ENCODE assay signal across 8 cellular contexts in genomic region chr11:77589181-77589520, GRCh38. TPM values are rescaled to one million over a fixed set of nuclear protein-coding genes. Genes with fewer than 3 reads are reported as not detected.
DNase-seq lines count a peak whose midpoint lies in the region; ATAC-seq and TF ChIP-seq lines count a peak whose summit lies in the region.

No MANE protein-coding gene starts in this region.

- peak overlapping the region; percentile 77 for H3K9ac ChIP-seq in skeletal muscle satellite cell (ENCODE audit: low read depth, low read length)

- H3K27me3 ChIP-seq in cardiac muscle cell (no peaks in the 10 kb centered on the region), skeletal muscle satellite cell (ENCODE audit: control insufficient read depth, insufficient read depth, low read length) (no peaks in the 10 kb centered on the region)

- ATAC-seq in GM18499 (IDR thresholded peaks at IDR 0.05; ENCODE audit: insufficient read depth, unreplicated experiment) (peak; percentile 10), HG02623 (IDR thresholded peaks at IDR 0.05; ENCODE audit: unreplicated experiment) (peak; percentile 25), SK-N-SH treated with all-trans-retinoic acid at 6 μM for 48 hours (peak; percentile 19), HG03097 (IDR thresholded peaks at IDR 0.05; ENCODE audit: low FRiP score, unreplicated experiment) (no peak)

- H3K4me2 ChIP-seq in skeletal muscle satellite cell (ENCODE audit: low read length), result peak overlapping the region; percentile 99

- peak overlapping the region; percentile 85 for H3K27ac ChIP-seq in cardiac muscle cell

- no peaks in the 10 kb centered on the region for H3K36me3 ChIP-seq in cardiac muscle cell
- H3K36me3 ChIP-seq in skeletal muscle satellite cell (ENCODE audit: insufficient read depth, low read length), result no peaks in the 10 kb centered on the region

- H3K4me3 ChIP-seq in cardiac muscle cell, result peak overlapping the region; percentile 58
- peak overlapping the region; percentile 90 for H3K4me3 ChIP-seq in skeletal muscle satellite cell (ENCODE audit: low read length)

- DNase-seq in cardiac muscle cell (ENCODE audit: low read depth in 1 of 2, low spot score in 1 of 2) (no peak), EL (no peak), NCI-H524 treated with DMSO at 0.1 percent for 48 hours (lab: John Stamatoyannopoulos, UW) (no peak)

- no peak for TF ChIP-seq CTCF in cardiac muscle cell (IDR thresholded peaks at IDR 0.05; ENCODE audit: low read depth, low read length)

- H3K4me1 ChIP-seq in cardiac muscle cell (ENCODE audit: low read depth) (peaks cover 6% of the 10 kb centered on the region), skeletal muscle satellite cell (ENCODE audit: control insufficient read depth, insufficient read depth, low read length) (peaks cover 14% of the 10 kb centered on the region)

- H3K9me3 ChIP-seq in cardiac muscle cell (ENCODE audit: low read depth) (no peaks in the 10 kb centered on the region), skeletal muscle satellite cell (replicated peaks; ENCODE audit: low read length) (no peaks in the 10 kb centered on the region)

TF ChIP-seq in SK-N-SH treated with all-trans-retinoic acid at 6 μM for 48 hours, 23 proteins besides CTCF, POLR2A, EP300 and RAD21:
- TF ChIP-seq ZFP30 (CRISPR knock-in tag; IDR thresholded peaks at IDR 0.05), result no peak
- no peak for TF ChIP-seq CSRNP3 (CRISPR knock-in tag; IDR thresholded peaks at IDR 0.05)

RNA-seq across cellular contexts. Expression of gene AQP11, which starts 0.6 kb away (rescaled TPM):
- total RNA-seq in cardiac muscle cell, result 3.0 and 4.3 TPM in 2 replicates
- 2.7 and 5.1 TPM in 2 replicates for polyA plus RNA-seq in cardiac muscle cell
- 0.22 and 0.51 TPM in 2 replicates for total RNA-seq in skeletal muscle satellite cell (2012; rRNA removed)

RNA-seq across cellular contexts. Expression of gene CLNS1A, which starts 48.4 kb away (rescaled TPM):
- total RNA-seq in cardiac muscle cell, result 122 and 152 TPM in 2 replicates
- polyA plus RNA-seq in cardiac muscle cell, result 122 and 142 TPM in 2 replicates
- 102 and 115 TPM in 2 replicates for total RNA-seq in skeletal muscle satellite cell (2012; rRNA removed)
